Comparison of ENCODE assay signal across 1 cellular context in genomic region chr3:101878589-101878988, GRCh38.
TF ChIP-seq lines count a peak whose summit lies in the region.

No MANE protein-coding gene starts in this region.

TF ChIP-seq in HepG2, 621 proteins besides CTCF, POLR2A, EP300 and RAD21 (continued from another document):
- TF ChIP-seq GATAD2A (CRISPR knock-in tag; IDR thresholded peaks at IDR 0.05) (peak; percentile 10; the same call in 1 of the 2 replicates), HNF4A (CRISPR knock-in tag; IDR thresholded peaks at IDR 0.05) (0 out of 2 replicates have a peak, but pooled peaks have one; percentile 7), NCOR1 (IDR thresholded peaks at IDR 0.05; ENCODE audit: borderline replicate concordance, low read length) (peak; percentile 34; the same call in 1 of the 2 replicates), HNF4G (IDR thresholded peaks at IDR 0.05; ENCODE audit: borderline replicate concordance, low read depth, low read length) (peak; percentile 37; the same call in 1 of the 2 replicates), HNF4G (CRISPR knock-in tag; IDR thresholded peaks at IDR 0.05; ENCODE audit: borderline replicate concordance, low read depth) (no peak), SOX13 (IDR thresholded peaks at IDR 0.05) (no peak), SOX13 (CRISPR knock-in tag; conservative IDR thresholded peaks at IDR 0.05 in 1 of 2, IDR thresholded peaks at IDR 0.05 in 1 of 2) (peak in 1 of 2 experiments; percentile 50; a peak in 1 of 4 replicates), ZNF781 (CRISPR knock-in tag; IDR thresholded peaks at IDR 0.05; ENCODE audit: borderline replicate concordance, not compliant biosample characterization) (no peak)
- TF ChIP-seq, protein P1, sequence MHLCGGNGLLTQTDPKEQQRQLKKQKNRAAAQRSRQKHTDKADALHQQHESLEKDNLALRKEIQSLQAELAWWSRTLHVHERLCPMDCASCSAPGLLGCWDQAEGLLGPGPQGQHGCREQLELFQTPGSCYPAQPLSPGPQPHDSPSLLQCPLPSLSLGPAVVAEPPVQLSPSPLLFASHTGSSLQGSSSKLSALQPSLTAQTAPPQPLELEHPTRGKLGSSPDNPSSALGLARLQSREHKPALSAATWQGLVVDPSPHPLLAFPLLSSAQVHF (CRISPR knock-in tag; IDR thresholded peaks at IDR 0.05), result no peak
